In the genomic region with DNA sequence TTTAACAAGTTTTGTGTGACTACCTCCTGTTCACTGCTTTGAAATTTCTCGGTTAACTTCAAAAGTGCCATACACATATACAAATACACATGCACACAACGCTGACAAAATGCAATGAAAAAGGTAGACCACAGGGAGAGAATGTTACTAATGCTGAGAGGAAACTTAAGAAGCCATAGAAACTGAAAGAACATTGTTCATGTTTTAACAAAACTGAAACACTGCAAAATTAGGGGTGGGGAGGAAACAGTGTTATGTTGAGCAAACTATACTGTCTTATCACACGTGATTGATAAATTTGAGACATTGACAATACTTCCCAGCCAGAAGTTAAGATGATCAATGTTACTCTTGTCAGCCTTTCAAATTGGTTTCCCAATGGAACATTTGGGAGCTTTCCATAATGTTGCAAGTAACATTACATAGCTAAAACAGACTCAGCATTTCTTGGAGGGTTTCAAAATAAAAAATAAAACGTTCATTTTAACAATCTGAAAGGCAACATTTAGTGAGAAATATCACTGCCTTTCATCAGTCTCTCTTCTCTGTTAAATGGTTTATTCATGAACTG, we compare ENCODE assay signal across 1 cellular context.
TF ChIP-seq lines count a peak whose summit lies in the region.

No MANE protein-coding gene starts in this region.

TF ChIP-seq in GM12878, 131 proteins besides CTCF, POLR2A, EP300 and RAD21 (continued from another document):
- TF ChIP-seq, protein P1, sequence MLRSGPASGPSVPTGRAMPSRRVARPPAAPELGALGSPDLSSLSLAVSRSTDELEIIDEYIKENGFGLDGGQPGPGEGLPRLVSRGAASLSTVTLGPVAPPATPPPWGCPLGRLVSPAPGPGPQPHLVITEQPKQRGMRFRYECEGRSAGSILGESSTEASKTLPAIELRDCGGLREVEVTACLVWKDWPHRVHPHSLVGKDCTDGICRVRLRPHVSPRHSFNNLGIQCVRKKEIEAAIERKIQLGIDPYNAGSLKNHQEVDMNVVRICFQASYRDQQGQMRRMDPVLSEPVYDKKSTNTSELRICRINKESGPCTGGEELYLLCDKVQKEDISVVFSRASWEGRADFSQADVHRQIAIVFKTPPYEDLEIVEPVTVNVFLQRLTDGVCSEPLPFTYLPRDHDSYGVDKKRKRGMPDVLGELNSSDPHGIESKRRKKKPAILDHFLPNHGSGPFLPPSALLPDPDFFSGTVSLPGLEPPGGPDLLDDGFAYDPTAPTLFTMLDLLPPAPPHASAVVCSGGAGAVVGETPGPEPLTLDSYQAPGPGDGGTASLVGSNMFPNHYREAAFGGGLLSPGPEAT (IDR thresholded peaks at IDR 0.05; ENCODE audit: low read depth), result peak; percentile 15; the same call in 1 of the 2 replicates
- TF ChIP-seq, protein P2, sequence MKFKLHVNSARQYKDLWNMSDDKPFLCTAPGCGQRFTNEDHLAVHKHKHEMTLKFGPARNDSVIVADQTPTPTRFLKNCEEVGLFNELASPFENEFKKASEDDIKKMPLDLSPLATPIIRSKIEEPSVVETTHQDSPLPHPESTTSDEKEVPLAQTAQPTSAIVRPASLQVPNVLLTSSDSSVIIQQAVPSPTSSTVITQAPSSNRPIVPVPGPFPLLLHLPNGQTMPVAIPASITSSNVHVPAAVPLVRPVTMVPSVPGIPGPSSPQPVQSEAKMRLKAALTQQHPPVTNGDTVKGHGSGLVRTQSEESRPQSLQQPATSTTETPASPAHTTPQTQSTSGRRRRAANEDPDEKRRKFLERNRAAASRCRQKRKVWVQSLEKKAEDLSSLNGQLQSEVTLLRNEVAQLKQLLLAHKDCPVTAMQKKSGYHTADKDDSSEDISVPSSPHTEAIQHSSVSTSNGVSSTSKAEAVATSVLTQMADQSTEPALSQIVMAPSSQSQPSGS (IDR thresholded peaks at IDR 0.05; ENCODE audit: low read length), result peak; percentile 69; the same call in 1 of the 2 replicates
- TF ChIP-seq KLF5 (IDR thresholded peaks at IDR 0.05; ENCODE audit: partially characterized antibody), result no peak
- 0 out of 2 replicates have a peak, but pooled peaks have one; percentile 28 for TF ChIP-seq IRF4 (IDR thresholded peaks at IDR 0.05; ENCODE audit: low read depth, low read length)
- peak; percentile 66 for TF ChIP-seq NFIC (IDR thresholded peaks at IDR 0.05; ENCODE audit: low read depth, low read length)
- peak; percentile 28; the same call in 1 of the 2 replicates for TF ChIP-seq ZNF24 (IDR thresholded peaks at IDR 0.05)
- TF ChIP-seq JUNB (IDR thresholded peaks at IDR 0.05), result peak; percentile 44
